ENCODE assay signal across 13 cellular contexts in genomic region chr9:116504893-116505480, GRCh38.
A peak's percentile ranks its signal among the peaks of the same experiment; 100 is the strongest.
DNase-seq lines count a peak whose midpoint lies in the region; ATAC-seq and TF ChIP-seq lines count a peak whose summit lies in the region.
"Had no signal": no experiment of that assay in that cellular context is flagged by ENCODE, and none has a peak within 500 bp of the region (broad histone marks: within the 10 kb centered on the region; RNA-seq: fewer than 3 reads in every experiment).

No MANE protein-coding gene starts in this region.

- POLR2A ChIA-PET in RWPE1 (lab: Yijun Ruan, JAX; ENCODE audit: low non-redundant PET) = no interaction called here

- no peak overlapping the region for H3K4me3 Mint-ChIP-seq in Calu3 (ENCODE audit: low read depth, unreplicated experiment)
- H3K4me3 Mint-ChIP-seq: activated T-helper 1 cell treated with anti-CD3 and anti-CD28 coated beads, Interleukin-12 subunit alpha, Interleukin-12 subunit beta, Interleukin-2, Interleukin-4 antibody, amounts not matched to agents 30 ng/mL and 10 ng/mL and 1 ng/mL, durations not matched to agents 14 hours and 24 hours and 36 hours had no signal

- H3K27ac Mint-ChIP-seq in Calu3 (ENCODE audit: unreplicated experiment) = no peak overlapping the region
- H3K27ac Mint-ChIP-seq: activated T-helper 1 cell treated with anti-CD3 and anti-CD28 coated beads, Interleukin-12 subunit alpha, Interleukin-12 subunit beta, Interleukin-2, Interleukin-4 antibody, amounts not matched to agents 30 ng/mL and 10 ng/mL and 1 ng/mL, durations not matched to agents 14 hours and 24 hours and 36 hours; IgD-negative memory B cell had no signal

- no TSS peak for BruUV-seq in Calu3 (replicated peaks; lab: Mats Ljungman, UMichigan)

- ATAC-seq in GM18505 (IDR thresholded peaks at IDR 0.05; ENCODE audit: unreplicated experiment) (peak; percentile 92), GM21360 (IDR thresholded peaks at IDR 0.05; ENCODE audit: unreplicated experiment) (peak; percentile 95), HG03039 (IDR thresholded peaks at IDR 0.05; ENCODE audit: unreplicated experiment) (peak; percentile 74)

- no peaks in the 10 kb centered on the region for H3K4me1 Mint-ChIP-seq in Calu3 (ENCODE audit: low read depth, unreplicated experiment)

- H3K4me3 ChIP-seq in GM23248 = no peak overlapping the region
- H3K4me3 ChIP-seq: cardiac muscle cell, lower lobe of right lung had no signal

- H2AFZ ChIP-seq in GM23248 = no peak overlapping the region

- H3K36me3 Mint-ChIP-seq in Calu3 (ENCODE audit: insufficient read depth, unreplicated experiment) = no peaks in the 10 kb centered on the region

- in situ Hi-C loops in GM23248 (cut with MboI) = no loop called here

- CTCF ChIA-PET in Calu3 (lab: Charles Lee) = no interaction called here
- CTCF ChIA-PET in RWPE1 (lab: Yijun Ruan, JAX) = no interaction called here

- 90 to 91% methylated on average over 5 of the region's 5 CpGs for WGBS in GM23248 (ENCODE audit: low coverage in 1 of 2, low lambda C conversion rate in 2 of 2, missing lambda C conversion rate in 2 of 2), 2 experiments

- no peak overlapping the region for H3K4me2 ChIP-seq in GM23248 (ENCODE audit: unreplicated experiment)

- peaks cover 9% of the 10 kb centered on the region for H3K9me3 Mint-ChIP-seq in Calu3 (ENCODE audit: low read depth, unreplicated experiment)

- TF ChIP-seq CTCF in Calu3 (IDR thresholded peaks at IDR 0.05; ENCODE audit: unreplicated experiment) = no peak
- no peak for TF ChIP-seq CTCF in RWPE1 (conservative IDR thresholded peaks at IDR 0.05; ENCODE audit: low read depth)

- H3K79me2 ChIP-seq in GM23248 (ENCODE audit: insufficient read depth) = no peaks in the 10 kb centered on the region

- H3K36me3 ChIP-seq in GM23248 (ENCODE audit: low read depth) = no peaks in the 10 kb centered on the region
- H3K36me3 ChIP-seq: cardiac muscle cell, lower lobe of right lung had no signal

- peaks cover 11% of the 10 kb centered on the region for H3F3A ChIP-seq in GM23248 (ENCODE audit: insufficient read depth)

- H3K9me3 ChIP-seq in GM23248 (ENCODE audit: low read depth) = no peaks in the 10 kb centered on the region
- H3K9me3 ChIP-seq: lower lobe of right lung had no signal

- H4K20me1 ChIP-seq in GM23248 (ENCODE audit: insufficient read depth) = no peaks in the 10 kb centered on the region

- H3K9ac ChIP-seq in GM23248 = no peak overlapping the region

- H3K27ac ChIP-seq in GM23248 = no peak overlapping the region
- H3K27ac ChIP-seq in RWPE1 = no peak overlapping the region
- H3K27ac ChIP-seq: cardiac muscle cell, lower lobe of right lung had no signal

- no peaks in the 10 kb centered on the region for H3K9me2 ChIP-seq in GM23248 (ENCODE audit: insufficient read depth)

- DNase-seq in NAMALWA (ENCODE audit: low spot score) = peak; percentile 15
- no peak for DNase-seq in GM23248
- DNase-seq in Calu3 = no peak
- DNase-seq in RWPE1 (ENCODE audit: low spot score) = no peak
- DNase-seq in NCI-H510A (lab: John Stamatoyannopoulos, UW) = no peak
- DNase-seq: lower lobe of right lung, NCI-H526 treated with DMSO at 0.1 percent for 48 hours had no signal

- TF ChIP-seq POLR2A in GM18505 (IDR thresholded peaks at IDR 0.05; ENCODE audit: borderline replicate concordance, extremely low read depth, insufficient read depth, insufficient read length) = no peak

- intact Hi-C loops in Calu3 (cut with micrococcal nuclease; ENCODE audit: unreplicated experiment) = no loop called here

- H3K27me3 ChIP-seq in GM23248 (replicated peaks; ENCODE audit: insufficient read depth) = no peaks in the 10 kb centered on the region
- H3K27me3 ChIP-seq: cardiac muscle cell had no signal

- H3K4me1 ChIP-seq in GM23248 (ENCODE audit: insufficient read depth) = peaks cover 14% of the 10 kb centered on the region
- H3K4me1 ChIP-seq: lower lobe of right lung had no signal

- H3K27me3 Mint-ChIP-seq in Calu3 (ENCODE audit: unreplicated experiment) = peaks cover 18% of the 10 kb centered on the region
- H3K27me3 Mint-ChIP-seq: IgD-negative memory B cell had no signal
